9 cellular contexts compared by ENCODE assay signal in genomic region chr16:2842340-2843000, GRCh38. TPM values are rescaled to one million over a fixed set of nuclear protein-coding genes. Genes with fewer than 3 reads are reported as not detected.
DNase-seq lines count a peak whose midpoint lies in the region; ATAC-seq and TF ChIP-seq lines count a peak whose summit lies in the region.
"Had no signal": no experiment of that assay in that cellular context is flagged by ENCODE, and none has a peak within 500 bp of the region (broad histone marks: within the 10 kb centered on the region; RNA-seq: fewer than 3 reads in every experiment).

No MANE protein-coding gene starts in this region.

- ATAC-seq in RWPE2 (ENCODE audit: low read depth) (no peak), left cardiac atrium (peak; percentile 41 to 46), GM18502 (IDR thresholded peaks at IDR 0.05; ENCODE audit: poor library complexity, unreplicated experiment) (no peak), GM18873 (IDR thresholded peaks at IDR 0.05; ENCODE audit: low FRiP score, unreplicated experiment) (no peak), HG03025 (IDR thresholded peaks at IDR 0.05; ENCODE audit: low FRiP score, unreplicated experiment) (no peak)

- no peaks in the 10 kb centered on the region for H3K36me3 Mint-ChIP-seq in activated naive CD4-positive, alpha-beta T cell treated with anti-CD3 and anti-CD28 coated beads, Interleukin-2, amount 10 ng/mL, durations not matched to agents 7 days and 5 days

- H3K4me1 Mint-ChIP-seq in activated naive CD4-positive, alpha-beta T cell treated with anti-CD3 and anti-CD28 coated beads, Interleukin-2, amount 10 ng/mL, durations not matched to agents 7 days and 5 days = peaks cover 38% of the 10 kb centered on the region

- peak overlapping the region; percentile 70 for H3K27ac Mint-ChIP-seq in activated naive CD4-positive, alpha-beta T cell treated with anti-CD3 and anti-CD28 coated beads, Interleukin-2, amount 10 ng/mL, durations not matched to agents 7 days and 5 days

- H3K27me3 ChIP-seq in RWPE2 (ENCODE audit: insufficient read depth, poor library complexity, severe bottlenecking) = no peaks in the 10 kb centered on the region

- peak; percentile 59 for DNase-seq in RWPE2 (ENCODE audit: low spot score)
- peak; percentile 70 for DNase-seq in activated naive CD4-positive, alpha-beta T cell treated with anti-CD3 and anti-CD28 coated beads, Interleukin-2, amount 10 ng/mL, durations not matched to agents 7 days and 5 days
- DNase-seq in left cardiac atrium = peak; percentile 70
- peak; percentile 29 to 69 for DNase-seq in stimulated activated CD4-positive, alpha-beta T cell treated with anti-CD3 and anti-CD28 coated beads, Interleukin-15, amount 100 ng/mL, for 1 hour (ENCODE audit: low read depth in 1 of 2, low spot score in 1 of 2)

- no peaks in the 10 kb centered on the region for H3K36me3 ChIP-seq in RWPE2 (ENCODE audit: low read depth)

- TF ChIP-seq CTCF in RWPE2 (IDR thresholded peaks at IDR 0.05; ENCODE audit: poor library complexity, severe bottlenecking) = peak; percentile 37

- H3K4me3 Mint-ChIP-seq in activated naive CD4-positive, alpha-beta T cell treated with anti-CD3 and anti-CD28 coated beads, Interleukin-2, amount 10 ng/mL, durations not matched to agents 7 days and 5 days = no peak overlapping the region

- CTCF ChIA-PET in activated naive CD4-positive, alpha-beta T cell treated with anti-CD3 and anti-CD28 coated beads, Interleukin-2, amount 10 ng/mL, durations not matched to agents 7 days and 5 days (lab: Charles Lee) = interaction anchor here (1.3 to 4.7 kb wide), 2 partner anchors 24 to 26 kb away, joined by 5 to 30 read pairs; no protein-coding TSS in a partner anchor

- peaks cover 21% of the 10 kb centered on the region for H3K27me3 Mint-ChIP-seq in activated naive CD4-positive, alpha-beta T cell treated with anti-CD3 and anti-CD28 coated beads, Interleukin-2, amount 10 ng/mL, durations not matched to agents 7 days and 5 days

- H3K9me3 Mint-ChIP-seq in activated naive CD4-positive, alpha-beta T cell treated with anti-CD3 and anti-CD28 coated beads, Interleukin-2, amount 10 ng/mL, durations not matched to agents 7 days and 5 days = no peaks in the 10 kb centered on the region

- no peak overlapping the region for H3K27ac ChIP-seq in RWPE2 (ENCODE audit: poor library complexity, severe bottlenecking)

- H3K4me3 ChIP-seq in GM08714 (ENCODE audit: low read length) (peak overlapping the region; percentile 27; the same call in 1 of the 2 replicates), RWPE2 (ENCODE audit: severe bottlenecking) (no peak overlapping the region)

- H3K4me1 ChIP-seq in RWPE2 (ENCODE audit: insufficient read depth, poor library complexity, severe bottlenecking) = peaks cover 16% of the 10 kb centered on the region

- intact Hi-C loops in left cardiac atrium (cut with DNase I) = no loop called here

- H3K9me3 ChIP-seq in RWPE2 (ENCODE audit: severe bottlenecking) = no peaks in the 10 kb centered on the region

RNA-seq across cellular contexts. Expression of gene ZG16B, which starts 12.4 kb away (rescaled TPM):
- under 1 TPM in 1 of 2 donors, not detected in 1; 0.27 TPM for total RNA-seq in left cardiac atrium

RNA-seq across cellular contexts. Expression of gene PRSS22, which starts 15.5 kb away (rescaled TPM):
- total RNA-seq in left cardiac atrium = not detected
- total RNA-seq: M059J had no signal

RNA-seq across cellular contexts. Expression of gene PRSS21, which starts 25.4 kb away (rescaled TPM):
- total RNA-seq in left cardiac atrium = not detected
- total RNA-seq: M059J had no signal

RNA-seq across cellular contexts. Expression of gene FLYWCH2, which starts 40.5 kb away (rescaled TPM):
- total RNA-seq in left cardiac atrium = 10 to 100 TPM; 27.1 to 29.1 TPM

RNA-seq across cellular contexts. Expression of gene PRSS41, which starts 44.2 kb away (rescaled TPM):
- total RNA-seq in left cardiac atrium = not detected
- total RNA-seq: M059J had no signal

Comparison
In these comparisons a context has a peak if more than half of its experiments do, and no peak if none do; other contexts are left out.
1. ATAC-seq: peak in left cardiac atrium (2 of 2); none in RWPE2 (single experiment), GM18502 (single experiment), GM18873 (single experiment) and HG03025 (single experiment).
2. Peak in every context shown above with its lines, with median percentiles within 50 percentile points of each other: DNase-seq.